In the genomic region with DNA sequence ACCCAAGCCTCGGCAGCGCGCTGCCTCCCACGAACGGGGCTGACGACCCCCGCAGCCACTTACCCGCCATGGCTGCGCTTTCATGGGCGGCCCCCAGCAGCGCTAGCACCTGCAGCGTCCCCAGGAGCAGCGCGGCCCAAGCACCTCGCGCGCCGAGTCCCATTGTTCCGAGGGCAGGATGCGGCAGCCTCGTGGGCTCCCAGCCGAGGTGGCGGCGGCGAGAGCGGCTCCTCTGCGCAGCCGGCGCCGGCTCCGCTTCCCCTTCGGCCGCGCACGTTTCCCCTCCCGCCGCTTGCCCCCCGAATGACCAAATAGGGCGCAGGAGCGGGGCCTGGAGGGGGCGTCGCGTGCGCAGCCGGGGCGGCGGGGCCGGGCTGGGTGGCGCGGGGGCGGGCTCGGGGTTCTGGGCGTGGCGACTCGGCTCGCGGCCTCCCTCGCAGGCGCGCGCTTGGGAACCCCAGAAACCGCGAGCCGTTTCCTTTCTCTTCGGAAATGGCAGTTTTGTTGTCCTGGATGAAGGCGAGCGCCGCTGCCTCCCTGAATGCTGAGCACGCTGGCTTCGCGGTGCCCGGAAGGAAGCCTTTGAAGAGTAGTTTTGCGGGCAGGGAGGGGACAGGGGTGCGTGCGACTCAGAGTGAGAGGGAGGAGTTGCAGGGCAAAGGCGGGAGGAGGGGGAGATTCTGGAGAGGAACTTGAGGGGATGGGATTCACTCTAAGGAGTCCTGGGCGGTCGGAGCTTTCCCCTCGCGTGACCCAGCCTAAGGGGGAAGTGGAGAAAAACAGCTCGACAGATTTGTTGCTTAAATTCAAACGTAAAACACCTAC, we compare ENCODE assay signal across 1 cellular context.
TF ChIP-seq lines count a peak whose summit lies in the region.

A gene with protein sequence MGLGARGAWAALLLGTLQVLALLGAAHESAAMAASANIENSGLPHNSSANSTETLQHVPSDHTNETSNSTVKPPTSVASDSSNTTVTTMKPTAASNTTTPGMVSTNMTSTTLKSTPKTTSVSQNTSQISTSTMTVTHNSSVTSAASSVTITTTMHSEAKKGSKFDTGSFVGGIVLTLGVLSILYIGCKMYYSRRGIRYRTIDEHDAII (minus strand): TSS at position 305 of the 825 bp plus-strand sequence. CDS start 142 bp downstream, at position 163.

TF ChIP-seq in H1, 55 proteins besides CTCF, POLR2A, EP300 and RAD21 (continued from another document):
- TF ChIP-seq BRCA1 (IDR thresholded peaks at IDR 0.05; ENCODE audit: low read depth, low read length) (no peak), KDM1A (IDR thresholded peaks at IDR 0.05; ENCODE audit: borderline replicate concordance, low read length) (no peak)
